Comparison of ENCODE assay signal across 8 cellular contexts in the genomic region with DNA sequence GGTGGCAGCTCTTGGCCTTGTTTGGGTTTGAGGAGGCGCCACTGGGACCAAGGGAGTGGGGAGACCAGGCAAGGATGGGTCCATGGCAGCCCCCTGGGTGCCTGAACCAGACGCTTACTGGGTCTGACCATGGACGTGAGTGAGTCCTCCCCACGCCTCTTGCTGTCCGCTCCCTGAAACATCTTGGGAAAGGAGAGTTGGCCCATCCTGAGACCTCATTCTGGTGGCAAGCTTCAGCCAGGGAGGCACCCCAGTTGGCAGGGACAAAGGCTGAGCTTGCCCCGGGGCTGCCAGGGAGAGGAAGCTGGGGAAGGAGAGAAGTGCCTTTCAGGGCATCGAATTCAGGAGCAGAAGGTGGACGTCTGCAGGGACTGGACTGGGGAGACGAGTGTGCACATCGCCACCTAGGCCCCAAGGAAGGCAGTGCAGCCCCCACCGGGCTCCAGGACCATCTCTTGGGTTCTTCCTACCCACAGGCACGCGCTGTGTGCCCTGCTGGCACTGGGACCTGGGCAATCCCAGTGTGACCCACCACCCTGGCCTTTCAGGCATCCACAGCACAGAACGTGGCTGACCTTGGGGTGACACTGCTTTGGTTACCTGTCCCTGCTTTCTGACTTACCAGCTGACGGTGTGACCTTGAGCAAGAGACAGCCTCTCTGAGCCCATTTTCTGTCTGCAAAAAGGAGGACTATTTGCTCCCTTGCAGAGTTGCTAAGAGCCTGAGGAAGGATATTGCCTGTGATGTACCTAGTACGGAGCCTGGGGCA.
DNase-seq lines count a peak whose midpoint lies in the region; ATAC-seq and TF ChIP-seq lines count a peak whose summit lies in the region.

No MANE protein-coding gene starts in this region.

- H3K4me3 ChIP-seq in GM12865 (ENCODE audit: low read depth, low read length) (no peak overlapping the region), lower lobe of right lung (no peak overlapping the region)

- H3K4me3 Mint-ChIP-seq in WTC11 = no peak overlapping the region
- H3K4me3 Mint-ChIP-seq in stimulated activated effector memory CD8-positive, alpha-beta T cell treated with anti-CD3 and anti-CD28 coated beads, Interleukin-12 subunit alpha, Interleukin-12 subunit beta, amount 100 ng/mL, for 72 hours = no peak overlapping the region

- H3K9me3 ChIP-seq in lower lobe of right lung = no peaks in the 10 kb centered on the region

- intact Hi-C loops in lower lobe of right lung (cut with DNase I) = no loop called here

- no peaks in the 10 kb centered on the region for H3K36me3 ChIP-seq in lower lobe of right lung

- peak; percentile 93 for ATAC-seq in WTC11
- peak; percentile 91 for ATAC-seq in lower lobe of right lung
- ATAC-seq in stimulated activated effector memory CD8-positive, alpha-beta T cell treated with anti-CD3 and anti-CD28 coated beads, Interleukin-12 subunit alpha, Interleukin-12 subunit beta, amount 100 ng/mL, for 72 hours = peak; percentile 75
- ATAC-seq in HG02763 (IDR thresholded peaks at IDR 0.05; ENCODE audit: unreplicated experiment) = no peak

- POLR2A ChIA-PET in WTC11 (lab: Charles Lee) = no interaction called here

- CTCF ChIA-PET in WTC11 (lab: Charles Lee) = interaction anchor here (0.6 to 3.2 kb wide), 19 partner anchors 8 to 1453 kb away, joined by 3 to 10 read pairs (median 3); no protein-coding TSS in a partner anchor

- H3K4me1 Mint-ChIP-seq in WTC11 = peaks cover 19% of the 10 kb centered on the region
- no peaks in the 10 kb centered on the region for H3K4me1 Mint-ChIP-seq in stimulated activated effector memory CD8-positive, alpha-beta T cell treated with anti-CD3 and anti-CD28 coated beads, Interleukin-12 subunit alpha, Interleukin-12 subunit beta, amount 100 ng/mL, for 72 hours

- peak; percentile 56 for DNase-seq in GM12865 (ENCODE audit: low read depth)
- DNase-seq in NCI-H1105 treated with DMSO at 0.1 percent for 48 hours (lab: John Stamatoyannopoulos, UW) = peak; percentile 11
- peak; percentile 84 for DNase-seq in WTC11 (ENCODE audit: low spot score)
- DNase-seq in dermis blood vessel endothelial cell = peak; percentile 81
- DNase-seq in lower lobe of right lung = peak; percentile 72
- peak; percentile 21 to 74 for DNase-seq in stimulated activated effector memory CD8-positive, alpha-beta T cell treated with anti-CD3 and anti-CD28 coated beads, Interleukin-12 subunit alpha, Interleukin-12 subunit beta, amount 100 ng/mL, for 72 hours (ENCODE audit: low spot score in 2 of 2)
- DNase-seq in occipital lobe (lab: John Stamatoyannopoulos, UW) = no peak

- H3K36me3 Mint-ChIP-seq in WTC11 = no peaks in the 10 kb centered on the region
- no peaks in the 10 kb centered on the region for H3K36me3 Mint-ChIP-seq in stimulated activated effector memory CD8-positive, alpha-beta T cell treated with anti-CD3 and anti-CD28 coated beads, Interleukin-12 subunit alpha, Interleukin-12 subunit beta, amount 100 ng/mL, for 72 hours

- H3K27ac ChIP-seq in lower lobe of right lung = no peak overlapping the region

- no peak overlapping the region for H3K27ac Mint-ChIP-seq in WTC11
- no peak overlapping the region for H3K27ac Mint-ChIP-seq in stimulated activated effector memory CD8-positive, alpha-beta T cell treated with anti-CD3 and anti-CD28 coated beads, Interleukin-12 subunit alpha, Interleukin-12 subunit beta, amount 100 ng/mL, for 72 hours

- H3K4me1 ChIP-seq in lower lobe of right lung = peaks cover 4% of the 10 kb centered on the region

- H3K27me3 ChIP-seq in lower lobe of right lung (ENCODE audit: low read depth) = no peaks in the 10 kb centered on the region

- TF ChIP-seq CTCF in GM12865 (IDR thresholded peaks at IDR 0.05; ENCODE audit: insufficient read depth, low read depth, low read length, missing control alignments) (peak; percentile 94), WTC11 (IDR thresholded peaks at IDR 0.05) (peak; percentile 81), lower lobe of right lung (IDR thresholded peaks at IDR 0.05) (peak; percentile 94)

- H3K27me3 Mint-ChIP-seq in WTC11 (ENCODE audit: low read depth) = no peaks in the 10 kb centered on the region; the same call in 1 of the 2 replicates

- peaks cover 12% of the 10 kb centered on the region for H3K9me3 Mint-ChIP-seq in WTC11
- peaks cover 2% of the 10 kb centered on the region for H3K9me3 Mint-ChIP-seq in stimulated activated effector memory CD8-positive, alpha-beta T cell treated with anti-CD3 and anti-CD28 coated beads, Interleukin-12 subunit alpha, Interleukin-12 subunit beta, amount 100 ng/mL, for 72 hours

TF ChIP-seq in WTC11, 78 proteins besides CTCF, POLR2A, EP300 and RAD21:
- TF ChIP-seq MYBL2 (CRISPR knock-in tag; IDR thresholded peaks at IDR 0.05) = no peak
- TF ChIP-seq FOXP1 (CRISPR knock-in tag; IDR thresholded peaks at IDR 0.05; ENCODE audit: borderline replicate concordance) = peak; percentile 68; the same call in 1 of the 2 replicates
